ENCODE assay signal across 33 cellular contexts in the genomic region with DNA sequence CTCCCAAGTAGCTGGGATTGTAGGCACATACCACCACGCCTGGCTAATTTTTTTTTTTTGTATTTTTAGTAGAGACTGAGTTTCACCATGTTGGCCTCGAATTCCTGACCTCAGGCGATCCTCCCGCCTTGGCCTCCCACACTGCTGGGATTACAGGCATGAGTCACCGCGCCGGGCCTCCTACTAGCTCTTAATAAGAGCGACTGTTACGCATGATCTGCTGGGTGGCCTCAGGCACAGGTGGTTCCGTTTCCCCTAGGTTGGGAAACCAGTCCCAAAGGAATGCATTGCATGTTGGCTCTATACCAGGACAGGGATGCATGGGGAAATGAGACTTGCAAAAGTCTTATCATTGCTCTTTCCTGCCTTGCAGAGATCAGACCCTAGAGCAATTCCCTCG.
DNase-seq lines count a peak whose midpoint lies in the region; ATAC-seq, FAIRE-seq and TF ChIP-seq lines count a peak whose summit lies in the region.
"Had no signal": no experiment of that assay in that cellular context is flagged by ENCODE, and none has a peak within 500 bp of the region (broad histone marks: within the 10 kb centered on the region; RNA-seq: fewer than 3 reads in every experiment).

No MANE protein-coding gene starts in this region.

- no peak overlapping the region for H3K27ac ChIP-seq in A673 (ENCODE audit: low read depth, low read length, poor library complexity, severe bottlenecking)
- no peak overlapping the region for H3K27ac ChIP-seq in HEK293 (ENCODE audit: extremely low read depth, low read depth, low read length)
- H3K27ac ChIP-seq in PC-3 (ENCODE audit: low read length) = no peak overlapping the region
- H3K27ac ChIP-seq in kidney (ENCODE audit: low read depth in 2 of 2, low read length in 2 of 2) = no peak overlapping the region
- H3K27ac ChIP-seq in tibial artery = no peak overlapping the region
- H3K27ac ChIP-seq: BLaER1, heart right ventricle, left ventricle myocardium inferior had no signal

- H3K27me3 ChIP-seq in A673 (replicated peaks; ENCODE audit: insufficient read depth, low read depth, low read length, poor library complexity) (no peaks in the 10 kb centered on the region), PC-3 (ENCODE audit: low read length) (peaks cover 58% of the 10 kb centered on the region), tibial artery (peaks cover 0 to 33% of the 10 kb centered on the region in 2 donors)
- H3K27me3 ChIP-seq: BLaER1, body of pancreas had no signal

- H3K36me3 ChIP-seq in A673 (ENCODE audit: insufficient read depth, low read length, poor library complexity, severe bottlenecking) (no peaks in the 10 kb centered on the region), HEK293 (ENCODE audit: control insufficient read depth in 2 of 2, insufficient read depth in 1 of 2, low read length in 2 of 2) (no peaks in the 10 kb centered on the region), PC-3 (ENCODE audit: low read depth, low read length) (no peaks in the 10 kb centered on the region), kidney (ENCODE audit: control insufficient read depth in 1 of 2, insufficient read depth in 2 of 2, low read length in 2 of 2) (no peaks in the 10 kb centered on the region), tibial artery (no peaks in the 10 kb centered on the region)
- H3K36me3 ChIP-seq: BLaER1, HAP-1, heart right ventricle, left ventricle myocardium inferior had no signal

- no peak for FAIRE-seq in kidney (lab: Jason Lieb, UNC)
- FAIRE-seq: GM12878, small intestine had no signal

- intact Hi-C loops in A673 (cut with micrococcal nuclease; ENCODE audit: unreplicated experiment) = no loop called here
- intact Hi-C loops in PC-3 (cut with micrococcal nuclease) = no loop called here
- intact Hi-C loops in kidney (cut with DNase I) = no loop called here
- intact Hi-C loops in tibial artery (cut with DNase I; ENCODE audit: low total_unique reads) = no loop called here

- TF ChIP-seq CTCF in A673 (conservative IDR thresholded peaks at IDR 0.05; ENCODE audit: low read depth, low read length) (no peak), HEK293 (tag by site-specific recombination; IDR thresholded peaks at IDR 0.05) (no peak), PC-3 (conservative IDR thresholded peaks at IDR 0.05; ENCODE audit: low read depth, low read length) (no peak), kidney (IDR thresholded peaks at IDR 0.05; ENCODE audit: borderline replicate concordance, extremely low read depth, insufficient read depth) (no peak), tibial artery (IDR thresholded peaks at IDR 0.05) (no peak)

- no peak overlapping the region for H3K4me3 ChIP-seq in A673 (ENCODE audit: low read depth, low read length, poor library complexity, severe bottlenecking)
- H3K4me3 ChIP-seq in HEK293 (ENCODE audit: low read depth, low read length) = no peak overlapping the region
- H3K4me3 ChIP-seq in PC-3 (ENCODE audit: low read length) = no peak overlapping the region
- no peak overlapping the region for H3K4me3 ChIP-seq in kidney (ENCODE audit: low read length in 2 of 2)
- no peak overlapping the region for H3K4me3 ChIP-seq in tibial artery
- H3K4me3 ChIP-seq: BLaER1, body of pancreas, GM12878, HAP-1, heart right ventricle, left ventricle myocardium inferior had no signal

- ATAC-seq in PC-3 (no peak), HG02938 (IDR thresholded peaks at IDR 0.05; ENCODE audit: unreplicated experiment) (no peak)
- ATAC-seq: activated CD8-positive, alpha-beta T cell treated with anti-CD3 and anti-CD28 coated beads for 36 hours; body of pancreas; GM12878; heart right ventricle had no signal

- POLR2A ChIA-PET in A673 (lab: Charles Lee; ENCODE audit: low non-redundant PET) = interaction anchor here (0.7 kb wide), 1 partner anchor 158 kb away, joined by 3 read pairs; no protein-coding TSS in a partner anchor
- POLR2A ChIA-PET in HEK293 (lab: Yijun Ruan, JAX) = interaction anchor here (1.2 kb wide), 1 partner anchor 13 kb away, joined by 5 read pairs; no protein-coding TSS in a partner anchor
- POLR2A ChIA-PET in PC-3 (lab: Charles Lee; ENCODE audit: unreplicated experiment) = no interaction called here

- H3K4me2 ChIP-seq in PC-3 (ENCODE audit: low read length) = no peak overlapping the region
- H3K4me2 ChIP-seq: BLaER1 had no signal

- BruUV-seq in A673 (replicated peaks; lab: Mats Ljungman, UMichigan) (no TSS peak), PC-3 (replicated peaks; lab: Mats Ljungman, UMichigan) (no TSS peak)

- H2AFZ ChIP-seq in PC-3 (ENCODE audit: low read length) = no peak overlapping the region

- H4K20me1 ChIP-seq in PC-3 (ENCODE audit: low read length) = no peaks in the 10 kb centered on the region
- H4K20me1 ChIP-seq: BLaER1 had no signal

- H3K9me3 ChIP-seq in A673 (ENCODE audit: low read depth, low read length, poor library complexity, severe bottlenecking) (no peaks in the 10 kb centered on the region), HEK293 (ENCODE audit: control insufficient read depth, insufficient read depth, low read depth, low read length) (no peaks in the 10 kb centered on the region), PC-3 (ENCODE audit: low read length) (no peaks in the 10 kb centered on the region), kidney (ENCODE audit: control insufficient read depth in 1 of 2, low read length in 2 of 2) (no peaks in the 10 kb centered on the region), tibial artery (no peaks in the 10 kb centered on the region)
- H3K9me3 ChIP-seq: BLaER1, body of pancreas, HAP-1, heart right ventricle, left ventricle myocardium inferior had no signal

- no peaks in the 10 kb centered on the region for H3F3A ChIP-seq in PC-3 (ENCODE audit: low read length, unreplicated experiment)

- CTCF ChIA-PET in A673 (lab: Charles Lee) (no interaction called here), HEK293 (lab: Yijun Ruan, JAX) (interaction anchor here (0.6 to 1.7 kb wide), 4 partner anchors 12 to 118 kb away, joined by 3 to 11 read pairs (median 4); no protein-coding TSS in a partner anchor), PC-3 (lab: Charles Lee) (no interaction called here)

- H3K9ac ChIP-seq in PC-3 (ENCODE audit: low read length) = no peak overlapping the region
- no peak overlapping the region for H3K9ac ChIP-seq in kidney (ENCODE audit: low read length in 2 of 2)
- H3K9ac ChIP-seq: BLaER1 had no signal

- H3K4me1 ChIP-seq in A673 (ENCODE audit: insufficient read depth, low read length, poor library complexity, severe bottlenecking) (no peaks in the 10 kb centered on the region), HEK293 (ENCODE audit: control insufficient read depth, insufficient read depth, low read length) (no peaks in the 10 kb centered on the region), PC-3 (ENCODE audit: insufficient read depth, low read length) (no peaks in the 10 kb centered on the region), kidney (ENCODE audit: control insufficient read depth in 1 of 2, insufficient read depth in 1 of 2, low read depth in 1 of 2, low read length in 2 of 2) (no peaks in the 10 kb centered on the region), tibial artery (no peaks in the 10 kb centered on the region)
- H3K4me1 ChIP-seq: HAP-1 had no signal

- DNase-seq in A673 (ENCODE audit: low spot score) (peak; percentile 42), PC-3 (peak; percentile 31), kidney (peak; percentile 26), NCI-H510A treated with DMSO at 0.1 percent for 48 hours (lab: John Stamatoyannopoulos, UW) (no peak), NCI-H748 treated with DMSO at 0.1 percent for 48 hours (lab: John Stamatoyannopoulos, UW) (no peak), tibial artery (no peak)
- DNase-seq: ACHN; activated CD8-positive, alpha-beta T cell treated with anti-CD3 and anti-CD28 coated beads for 36 hours; activated gamma-delta T cell treated with Interleukin-2 at 50 U/mL for 16 hours; activated T-cell treated with anti-CD3 and anti-CD28 coated beads for 4 hours; COR-L47; effector CD8-positive, alpha-beta T cell; erythroblast; heart right ventricle; left ventricle myocardium inferior; MM.1S; naive B cell; NCI-H1417 treated with DMSO at 0.1 percent for 48 hours; NCI-H2107; NCI-H526; occipital lobe; retina; Right ventricle myocardium superior; small intestine; stimulated activated CD4-positive, alpha-beta T cell treated with anti-CD3 and anti-CD28 coated beads, Interleukin-2, amount 100 ng/mL, for 24 hours; substantia nigra; SW 1271 had no signal

- no peaks in the 10 kb centered on the region for H3K9me2 ChIP-seq in PC-3 (replicated peaks; ENCODE audit: low read length)

- no peaks in the 10 kb centered on the region for H3K79me2 ChIP-seq in PC-3 (ENCODE audit: low read length)

TF ChIP-seq in HEK293, 187 proteins besides CTCF, POLR2A, EP300 and RAD21 (continues in another document):
- no peak for TF ChIP-seq ZNF221 (tag by site-specific recombination; IDR thresholded peaks at IDR 0.05; ENCODE audit: borderline replicate concordance)
- TF ChIP-seq, protein P1, sequence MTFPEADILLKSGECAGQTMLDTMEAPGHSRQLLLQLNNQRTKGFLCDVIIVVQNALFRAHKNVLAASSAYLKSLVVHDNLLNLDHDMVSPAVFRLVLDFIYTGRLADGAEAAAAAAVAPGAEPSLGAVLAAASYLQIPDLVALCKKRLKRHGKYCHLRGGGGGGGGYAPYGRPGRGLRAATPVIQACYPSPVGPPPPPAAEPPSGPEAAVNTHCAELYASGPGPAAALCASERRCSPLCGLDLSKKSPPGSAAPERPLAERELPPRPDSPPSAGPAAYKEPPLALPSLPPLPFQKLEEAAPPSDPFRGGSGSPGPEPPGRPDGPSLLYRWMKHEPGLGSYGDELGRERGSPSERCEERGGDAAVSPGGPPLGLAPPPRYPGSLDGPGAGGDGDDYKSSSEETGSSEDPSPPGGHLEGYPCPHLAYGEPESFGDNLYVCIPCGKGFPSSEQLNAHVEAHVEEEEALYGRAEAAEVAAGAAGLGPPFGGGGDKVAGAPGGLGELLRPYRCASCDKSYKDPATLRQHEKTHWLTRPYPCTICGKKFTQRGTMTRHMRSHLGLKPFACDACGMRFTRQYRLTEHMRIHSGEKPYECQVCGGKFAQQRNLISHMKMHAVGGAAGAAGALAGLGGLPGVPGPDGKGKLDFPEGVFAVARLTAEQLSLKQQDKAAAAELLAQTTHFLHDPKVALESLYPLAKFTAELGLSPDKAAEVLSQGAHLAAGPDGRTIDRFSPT (tag by site-specific recombination; IDR thresholded peaks at IDR 0.05) = no peak

Comparison
In these comparisons a context has a peak if more than half of its experiments do, and no peak if none do; other contexts are left out.
1. DNase-seq: peak in A673 (single experiment), PC-3 (single experiment) and kidney (single experiment); none in NCI-H510A treated with DMSO at 0.1 percent for 48 hours (single experiment), NCI-H748 treated with DMSO at 0.1 percent for 48 hours (single experiment) and tibial artery (0 of 2).